Comparison of ENCODE assay signal across 2 cellular contexts in the genomic region with DNA sequence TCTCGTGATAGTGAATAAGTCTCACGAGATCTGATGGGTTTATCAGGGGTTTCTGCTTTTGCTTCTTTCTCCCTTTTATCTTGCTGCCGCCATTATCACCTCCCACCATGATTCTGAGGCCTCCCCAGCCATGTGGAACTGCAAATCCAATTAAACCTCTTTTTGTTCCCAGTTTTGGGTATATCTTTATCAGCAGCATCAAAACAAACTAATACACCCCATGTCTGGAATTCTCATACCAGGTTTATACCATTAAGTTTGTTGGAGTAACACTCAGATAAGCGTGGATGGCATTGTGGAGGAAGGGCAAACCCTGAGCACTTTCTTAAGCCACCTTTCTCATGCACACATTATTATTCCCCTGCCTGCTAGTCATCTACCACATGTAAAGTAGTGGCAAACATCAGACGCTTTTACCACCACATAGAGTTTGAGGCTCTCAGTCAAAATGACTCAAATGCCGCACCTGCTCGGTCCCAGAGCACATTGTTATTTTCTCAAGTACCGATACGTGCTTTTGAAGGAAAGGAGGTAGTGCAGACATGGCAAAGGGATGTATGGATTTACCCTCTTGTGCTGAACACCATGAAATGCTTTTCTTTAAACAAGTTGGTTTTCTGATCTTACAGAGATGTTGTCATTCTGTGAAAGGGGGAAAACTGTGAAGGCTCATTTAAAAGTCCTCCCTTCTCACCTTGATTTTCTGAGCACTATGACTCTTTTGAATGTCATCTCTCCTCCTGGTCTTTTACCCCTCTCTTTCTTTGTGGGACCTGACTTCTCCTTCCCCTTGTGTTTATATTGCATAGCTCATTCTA.
A peak's percentile ranks its signal among the peaks of the same experiment; 100 is the strongest.
TF ChIP-seq lines count a peak whose summit lies in the region.

No MANE protein-coding gene starts in this region.

TF ChIP-seq in SK-N-SH, 30 proteins besides CTCF, POLR2A, EP300 and RAD21 (continued from another document):
- no peak for TF ChIP-seq FOSL2 (IDR thresholded peaks at IDR 0.05; ENCODE audit: borderline replicate concordance, low read depth)
- TF ChIP-seq RCOR1 (IDR thresholded peaks at IDR 0.05; ENCODE audit: low read length), result peak; percentile 51; the same call in 1 of the 2 replicates

TF ChIP-seq in SK-N-SH treated with all-trans-retinoic acid at 6 μM for 48 hours, 23 proteins besides CTCF, POLR2A, EP300 and RAD21 (continued from another document):
- TF ChIP-seq, protein P1, sequence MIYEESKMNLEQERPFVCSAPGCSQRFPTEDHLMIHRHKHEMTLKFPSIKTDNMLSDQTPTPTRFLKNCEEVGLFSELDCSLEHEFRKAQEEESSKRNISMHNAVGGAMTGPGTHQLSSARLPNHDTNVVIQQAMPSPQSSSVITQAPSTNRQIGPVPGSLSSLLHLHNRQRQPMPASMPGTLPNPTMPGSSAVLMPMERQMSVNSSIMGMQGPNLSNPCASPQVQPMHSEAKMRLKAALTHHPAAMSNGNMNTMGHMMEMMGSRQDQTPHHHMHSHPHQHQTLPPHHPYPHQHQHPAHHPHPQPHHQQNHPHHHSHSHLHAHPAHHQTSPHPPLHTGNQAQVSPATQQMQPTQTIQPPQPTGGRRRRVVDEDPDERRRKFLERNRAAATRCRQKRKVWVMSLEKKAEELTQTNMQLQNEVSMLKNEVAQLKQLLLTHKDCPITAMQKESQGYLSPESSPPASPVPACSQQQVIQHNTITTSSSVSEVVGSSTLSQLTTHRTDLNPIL (CRISPR knock-in tag; IDR thresholded peaks at IDR 0.05; ENCODE audit: low read depth), result no peak
- TF ChIP-seq ZFP30 (CRISPR knock-in tag; IDR thresholded peaks at IDR 0.05) (no peak), ZC3H10 (CRISPR knock-in tag; IDR thresholded peaks at IDR 0.05) (no peak)
